Comparison of ENCODE assay signal across 9 cellular contexts in the genomic region with DNA sequence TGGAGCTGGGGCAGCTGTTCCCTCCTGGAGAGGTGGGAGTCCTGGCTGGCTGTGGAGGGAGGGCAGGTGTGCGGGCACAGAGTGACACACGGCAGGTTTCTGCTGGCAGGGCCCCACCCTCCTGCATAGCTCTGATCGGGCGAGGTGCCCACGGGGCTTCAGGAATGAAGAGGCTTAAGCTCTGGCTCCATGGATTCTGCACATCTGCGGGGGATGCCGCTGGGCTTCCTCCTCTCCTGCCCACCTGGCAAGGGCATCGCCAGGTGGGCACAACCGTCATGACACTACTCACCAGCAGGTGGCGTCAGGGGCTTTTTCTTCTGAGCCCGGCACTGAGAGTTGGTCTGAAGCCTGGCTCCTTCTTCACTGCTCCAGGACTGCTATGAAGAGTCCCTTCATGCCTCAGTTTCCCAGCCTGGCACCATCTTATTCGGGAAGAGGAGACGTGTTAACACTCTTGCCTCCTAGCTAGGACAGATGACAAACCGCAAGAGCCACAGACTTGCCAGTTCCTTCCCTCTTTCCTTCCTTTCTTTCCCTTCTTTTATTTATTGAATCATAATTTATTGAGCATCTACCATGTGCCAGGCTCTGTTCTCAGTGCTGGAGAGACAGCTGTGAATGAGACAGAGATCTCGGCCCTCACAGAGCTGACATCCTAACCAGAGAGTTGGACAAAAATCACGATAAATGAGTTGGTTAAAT. TPM values are rescaled to one million over a fixed set of nuclear protein-coding genes. Genes with fewer than 3 reads are reported as not detected.
A peak's percentile ranks its signal among the peaks of the same experiment; 100 is the strongest.
DNase-seq lines count a peak whose midpoint lies in the region; ATAC-seq lines count a peak whose summit lies in the region.
"Had no signal": no experiment of that assay in that cellular context is flagged by ENCODE, and none has a peak within 500 bp of the region (broad histone marks: within the 10 kb centered on the region; RNA-seq: fewer than 3 reads in every experiment).

No MANE protein-coding gene starts in this region.

- no peak overlapping the region for H3K4me3 ChIP-seq in right cardiac atrium (ENCODE audit: low read length)
- H3K4me3 ChIP-seq: SK-N-MC had no signal

- H3K27ac ChIP-seq in right cardiac atrium (ENCODE audit: low read length): no peak overlapping the region
- H3K27ac ChIP-seq: SK-N-MC had no signal

- H3K27ac Mint-ChIP-seq in T-cell: no peak overlapping the region

- peaks cover 3 to 7% (median 6%) of the 10 kb centered on the region in 3 donors for H3K4me1 Mint-ChIP-seq in T-cell

- H3K36me3 Mint-ChIP-seq in T-cell: no peaks in the 10 kb centered on the region

- H3K27me3 Mint-ChIP-seq in T-cell: peaks cover 4% of the 10 kb centered on the region in 2 donors

- H3K27me3 ChIP-seq in right cardiac atrium (ENCODE audit: control insufficient read depth, insufficient read depth): no peaks in the 10 kb centered on the region

- DNase-seq in DMS114 treated with DMSO at 0.1 percent for 48 hours (lab: John Stamatoyannopoulos, UW; ENCODE audit: unreplicated experiment) (peak; percentile 34), LoVo (ENCODE audit: low spot score) (peak; percentile 64), T-cell (peak; percentile 10 to 77 (median 63)), right cardiac atrium (peak in 2 of 3 donors; percentile 50 to 78), GF-D8 (lab: John Stamatoyannopoulos, UW) (no peak)
- peak; percentile 69 for DNase-seq in activated naive CD8-positive, alpha-beta T cell treated with anti-CD3 and anti-CD28 coated beads, Interleukin-2, amount 50 U/mL, for 16 hours (ENCODE audit: low read depth, low spot score)
- DNase-seq in stimulated activated CD4-positive, alpha-beta T cell treated with anti-CD3 and anti-CD28 coated beads, Interleukin-12 subunit alpha, Interleukin-12 subunit beta, amount 100 ng/mL, for 4 hours: peak; percentile 76

- ATAC-seq in T-cell (replicated peaks in 1 of 4) (peak; percentile 75 to 89 (median 82)), right cardiac atrium (peak; percentile 55 to 63), GM19395 (IDR thresholded peaks at IDR 0.05; ENCODE audit: unreplicated experiment) (no peak)

- POLR2A ChIA-PET in T-cell (lab: Charles Lee): interaction anchor here in 1 of 2 donors (0.7 kb wide), 1 partner anchor 36 kb away, joined by 3 read pairs; no protein-coding TSS in a partner anchor

- CTCF ChIA-PET in T-cell (lab: Charles Lee): interaction anchor here (0.5 to 0.7 kb wide), 4 partner anchors 8 to 1805 kb away, joined by 3 to 5 read pairs (median 4); no protein-coding TSS in a partner anchor

- no peaks in the 10 kb centered on the region for H3K9me3 ChIP-seq in right cardiac atrium (ENCODE audit: control insufficient read depth, low read length)

- WGBS in right cardiac atrium: 26% methylated on average over 16 of the region's 16 CpGs

- intact Hi-C loops in right cardiac atrium (cut with DNase I): no loop called here

- no peaks in the 10 kb centered on the region for H3K9me3 Mint-ChIP-seq in T-cell

- no peak overlapping the region for H3K4me3 Mint-ChIP-seq in T-cell

- no peaks in the 10 kb centered on the region for H3K4me1 ChIP-seq in right cardiac atrium (ENCODE audit: control insufficient read depth, insufficient read depth, low read length)

RNA-seq across cellular contexts. Expression of gene PAK4, which starts 15.2 kb away (rescaled TPM):
- total RNA-seq in T-cell (10 to 100 TPM in 3 of 5 donors, 1 to 10 TPM in 2; 8.6 to 16.8 (median 12.9) TPM), right cardiac atrium (10 to 100 TPM; 19.9 to 24.4 (median 21.7) TPM)
- 15.1 TPM for polyA plus RNA-seq in right cardiac atrium

RNA-seq across cellular contexts. Expression of gene ACP7, which starts 26.2 kb away (rescaled TPM):
- under 1 TPM in 1 of 5 donors, not detected in 4; 0.19 TPM for total RNA-seq in T-cell
- not detected for total RNA-seq in right cardiac atrium
- not detected for polyA plus RNA-seq in right cardiac atrium
